Comparison of ENCODE assay signal across 2 cellular contexts in the genomic region with DNA sequence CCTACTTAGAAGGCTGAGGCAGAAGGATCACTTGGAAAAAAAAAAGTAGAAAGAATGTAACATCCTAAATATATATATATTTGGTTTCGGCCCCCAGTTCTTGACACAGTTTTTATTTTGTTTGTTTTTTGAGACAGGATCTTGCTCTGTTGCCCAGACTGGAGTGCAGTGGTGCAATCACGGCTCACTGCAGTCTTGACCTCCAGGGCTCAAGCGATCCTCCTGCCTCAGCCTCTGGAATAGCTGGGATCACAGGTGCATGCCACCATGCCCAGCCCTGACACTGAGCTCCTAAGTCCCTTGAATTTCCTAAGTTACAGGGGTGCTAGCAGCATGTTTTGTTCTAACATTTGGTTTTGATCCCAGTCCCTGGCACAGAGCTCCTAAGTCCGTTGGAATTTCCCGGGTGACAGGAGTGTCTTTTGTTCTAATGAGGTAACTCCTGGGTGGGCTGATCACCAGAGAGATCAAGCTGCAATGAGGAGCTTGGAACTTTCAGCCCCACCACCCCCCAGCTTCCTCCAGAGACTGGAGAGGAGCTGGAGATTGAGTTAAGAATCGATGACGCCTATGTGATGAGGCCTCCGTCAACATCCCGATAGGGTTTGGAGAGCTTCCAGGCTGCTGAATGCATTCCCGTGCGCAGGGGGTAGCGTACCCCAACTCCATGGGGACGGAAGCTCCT.
TF ChIP-seq lines count a peak whose summit lies in the region.

No MANE protein-coding gene starts in this region.

TF ChIP-seq in HEK293, 187 proteins besides CTCF, POLR2A, EP300 and RAD21:
- TF ChIP-seq ZNF501 (tag by site-specific recombination; IDR thresholded peaks at IDR 0.05) (no peak), ZNF114 (tag by site-specific recombination; IDR thresholded peaks at IDR 0.05) (no peak), ZSCAN23 (tag by site-specific recombination; IDR thresholded peaks at IDR 0.05) (no peak), ZNF121 (tag by site-specific recombination; IDR thresholded peaks at IDR 0.05) (peak; percentile 76)

TF ChIP-seq in WTC11, 78 proteins besides CTCF, POLR2A, EP300 and RAD21:
- TF ChIP-seq CREM (CRISPR knock-in tag; IDR thresholded peaks at IDR 0.05) (no peak), ZNF121 (CRISPR knock-in tag; IDR thresholded peaks at IDR 0.05) (0 out of 2 replicates have a peak, but pooled peaks have one; percentile 36)
